ENCODE assay signal across 1 cellular context in genomic region chr6:36780517-36781210, GRCh38.
TF ChIP-seq lines count a peak whose summit lies in the region.

No MANE protein-coding gene starts in this region.

TF ChIP-seq in WTC11, 78 proteins besides CTCF, POLR2A, EP300 and RAD21 (continued from another document):
- TF ChIP-seq, protein P1, sequence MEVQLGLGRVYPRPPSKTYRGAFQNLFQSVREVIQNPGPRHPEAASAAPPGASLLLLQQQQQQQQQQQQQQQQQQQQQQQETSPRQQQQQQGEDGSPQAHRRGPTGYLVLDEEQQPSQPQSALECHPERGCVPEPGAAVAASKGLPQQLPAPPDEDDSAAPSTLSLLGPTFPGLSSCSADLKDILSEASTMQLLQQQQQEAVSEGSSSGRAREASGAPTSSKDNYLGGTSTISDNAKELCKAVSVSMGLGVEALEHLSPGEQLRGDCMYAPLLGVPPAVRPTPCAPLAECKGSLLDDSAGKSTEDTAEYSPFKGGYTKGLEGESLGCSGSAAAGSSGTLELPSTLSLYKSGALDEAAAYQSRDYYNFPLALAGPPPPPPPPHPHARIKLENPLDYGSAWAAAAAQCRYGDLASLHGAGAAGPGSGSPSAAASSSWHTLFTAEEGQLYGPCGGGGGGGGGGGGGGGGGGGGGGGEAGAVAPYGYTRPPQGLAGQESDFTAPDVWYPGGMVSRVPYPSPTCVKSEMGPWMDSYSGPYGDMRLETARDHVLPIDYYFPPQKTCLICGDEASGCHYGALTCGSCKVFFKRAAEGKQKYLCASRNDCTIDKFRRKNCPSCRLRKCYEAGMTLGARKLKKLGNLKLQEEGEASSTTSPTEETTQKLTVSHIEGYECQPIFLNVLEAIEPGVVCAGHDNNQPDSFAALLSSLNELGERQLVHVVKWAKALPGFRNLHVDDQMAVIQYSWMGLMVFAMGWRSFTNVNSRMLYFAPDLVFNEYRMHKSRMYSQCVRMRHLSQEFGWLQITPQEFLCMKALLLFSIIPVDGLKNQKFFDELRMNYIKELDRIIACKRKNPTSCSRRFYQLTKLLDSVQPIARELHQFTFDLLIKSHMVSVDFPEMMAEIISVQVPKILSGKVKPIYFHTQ (CRISPR knock-in tag; IDR thresholded peaks at IDR 0.05): no peak
- TF ChIP-seq JUN (CRISPR knock-in tag; IDR thresholded peaks at IDR 0.05): no peak
- no peak for TF ChIP-seq GABPB1 (CRISPR knock-in tag; IDR thresholded peaks at IDR 0.05)
